In the genomic region with DNA sequence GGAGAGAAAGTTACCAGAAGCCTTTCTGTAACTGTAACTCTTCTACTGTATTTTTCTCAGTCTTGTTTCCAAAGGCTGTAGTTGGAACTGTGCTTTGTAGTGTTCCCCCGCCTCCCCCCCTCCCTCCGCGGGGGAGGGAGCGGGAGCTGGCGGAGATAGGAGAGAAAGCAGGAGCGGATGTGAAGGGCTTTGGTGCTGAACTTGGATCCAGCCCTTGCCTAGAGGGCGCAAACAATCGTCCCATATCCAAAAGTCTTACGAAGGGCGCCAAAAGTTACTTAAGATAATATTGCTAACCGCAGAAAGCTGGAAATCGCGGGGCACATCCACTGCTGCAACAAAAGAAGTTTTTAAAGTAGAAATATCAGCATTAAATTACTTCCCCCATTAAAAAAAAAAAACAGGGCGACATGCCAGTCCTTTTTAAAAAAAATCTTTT, we compare ENCODE assay signal across 8 cellular contexts. TPM values are rescaled to one million over a fixed set of nuclear protein-coding genes. Genes with fewer than 3 reads are reported as not detected.
DNase-seq lines count a peak whose midpoint lies in the region; ATAC-seq and TF ChIP-seq lines count a peak whose summit lies in the region.

No MANE protein-coding gene starts in this region.

- H3K27ac ChIP-seq in epithelial cell of prostate (peak overlapping the region; percentile 73), transverse colon (peak overlapping the region; percentile 93 to 96 (median 94))

- no peak for TF ChIP-seq CTCF in mesothelial cell of epicardium (IDR thresholded peaks at IDR 0.05; ENCODE audit: unreplicated experiment)
- TF ChIP-seq CTCF in transverse colon (IDR thresholded peaks at IDR 0.05), result peak in 3 of 5 experiments; percentile 13 to 15 (median 13)

- H3K9me3 ChIP-seq in transverse colon, result no peaks in the 10 kb centered on the region

- 2 to 5% methylated on average over 14 of the region's 14 CpGs for WGBS in transverse colon (ENCODE audit: low coverage in 1 of 2), 2 donors

- POLR2A ChIA-PET in T-cell (lab: Charles Lee), result no interaction called here

- DNase-seq in Caki2 (ENCODE audit: low read depth) (peak; percentile 80), LHCN-M2 (ENCODE audit: low read depth) (peak; percentile 82), T-cell (no peak), epithelial cell of prostate (ENCODE audit: low read depth, low spot score) (no peak), mesothelial cell of epicardium (ENCODE audit: low spot score in 2 of 2, unreplicated experiment in 2 of 2) (peak; percentile 53 to 76), transverse colon (peak; percentile 82), NCI-H2107 treated with DMSO at 0.1 percent for 48 hours (lab: John Stamatoyannopoulos, UW; ENCODE audit: unreplicated experiment) (no peak), amniotic stem cell (lab: John Stamatoyannopoulos, UW) (no peak)

- in situ Hi-C loops in Caki2 (cut with HindIII; ENCODE audit: low pct_unique_long_range_greater_than_20kb, low sequenced_read_pairs) (no loop called here), transverse colon (cut with MboI; ENCODE audit: low pct_ligation_motif_present in 1 of 4, low pct_unique_long_range_greater_than_20kb in 1 of 4, low sequenced_read_pairs in 3 of 4) (no loop called here)

- no peak for TF ChIP-seq EP300 in transverse colon (IDR thresholded peaks at IDR 0.05; ENCODE audit: low read depth)

- H3K4me3 Mint-ChIP-seq in T-cell (peak overlapping the region; percentile 55 to 90 (median 70)), mesothelial cell of epicardium (peak overlapping the region; percentile 80)

- no peaks in the 10 kb centered on the region for H3K36me3 ChIP-seq in transverse colon

- peaks cover 27 to 58% (median 47%) of the 10 kb centered on the region in 4 donors for H3K4me1 ChIP-seq in transverse colon

- H3K27ac Mint-ChIP-seq in T-cell, result peak overlapping the region; percentile 97 to 99
- H3K27ac Mint-ChIP-seq in mesothelial cell of epicardium, result peak overlapping the region; percentile 98

- intact Hi-C loops in transverse colon (cut with DNase I; ENCODE audit: low total_unique reads), result no loop called here

- H3K4me1 Mint-ChIP-seq in T-cell, result peaks cover 57 to 62% (median 57%) of the 10 kb centered on the region in 3 donors
- H3K4me1 Mint-ChIP-seq in mesothelial cell of epicardium, result peaks cover 54% of the 10 kb centered on the region

- H3K27me3 Mint-ChIP-seq in T-cell, result peaks cover 0 to 7% of the 10 kb centered on the region in 2 donors
- H3K27me3 Mint-ChIP-seq in mesothelial cell of epicardium (ENCODE audit: low read depth), result no peaks in the 10 kb centered on the region

- H3K36me3 Mint-ChIP-seq in T-cell (no peaks in the 10 kb centered on the region), mesothelial cell of epicardium (no peaks in the 10 kb centered on the region)

- peak overlapping the region in 3 of 4 donors; percentile 1 to 39 (median 13) for H3K4me3 ChIP-seq in transverse colon

- no peak for TF ChIP-seq POLR2A in transverse colon (IDR thresholded peaks at IDR 0.05)

- no peaks in the 10 kb centered on the region for H3K27me3 ChIP-seq in transverse colon

- H3K9me3 Mint-ChIP-seq in T-cell (no peaks in the 10 kb centered on the region), mesothelial cell of epicardium (no peaks in the 10 kb centered on the region)

- CTCF ChIA-PET in T-cell (lab: Charles Lee), result interaction anchor here in 1 of 2 donors (0.8 kb wide), 1 partner anchor 30 kb away, joined by 3 read pairs; no protein-coding TSS in a partner anchor

- no peak for ATAC-seq in T-cell (replicated peaks in 1 of 4)

RNA-seq across cellular contexts. Expression of a gene that starts 2.4 kb away (rescaled TPM):
- 1.2 and 8.7 TPM in 2 replicates for total RNA-seq in Caki2 (2014; rRNA removed; shearing (Covaris generic); ENCODE audit: low replicate concordance)
- total RNA-seq in LHCN-M2 (2014; rRNA removed) (2.2 and 4.6 TPM in 2 replicates), T-cell (10 to 100 TPM in 1 of 5 donors, 1 to 10 TPM in 4; 5.1 to 10.1 (median 7.1) TPM), mesothelial cell of epicardium (152 to 163 TPM (median 162 TPM) in 3 replicates), transverse colon (10 to 100 TPM; 17.3 to 37.2 (median 29.8) TPM)
- polyA plus RNA-seq in LHCN-M2 (2012), result 0.69 TPM

Comparison
In these comparisons a context has a peak if more than half of its experiments do, and no peak if none do; other contexts are left out.
1. DNase-seq: peak in Caki2 (single experiment), LHCN-M2 (single experiment), mesothelial cell of epicardium (2 of 2) and transverse colon (single experiment); none in T-cell (0 of 34), epithelial cell of prostate (single experiment), NCI-H2107 treated with DMSO at 0.1 percent for 48 hours (single experiment) and amniotic stem cell (single experiment).